Comparison of ENCODE assay signal across 24 cellular contexts in the genomic region with DNA sequence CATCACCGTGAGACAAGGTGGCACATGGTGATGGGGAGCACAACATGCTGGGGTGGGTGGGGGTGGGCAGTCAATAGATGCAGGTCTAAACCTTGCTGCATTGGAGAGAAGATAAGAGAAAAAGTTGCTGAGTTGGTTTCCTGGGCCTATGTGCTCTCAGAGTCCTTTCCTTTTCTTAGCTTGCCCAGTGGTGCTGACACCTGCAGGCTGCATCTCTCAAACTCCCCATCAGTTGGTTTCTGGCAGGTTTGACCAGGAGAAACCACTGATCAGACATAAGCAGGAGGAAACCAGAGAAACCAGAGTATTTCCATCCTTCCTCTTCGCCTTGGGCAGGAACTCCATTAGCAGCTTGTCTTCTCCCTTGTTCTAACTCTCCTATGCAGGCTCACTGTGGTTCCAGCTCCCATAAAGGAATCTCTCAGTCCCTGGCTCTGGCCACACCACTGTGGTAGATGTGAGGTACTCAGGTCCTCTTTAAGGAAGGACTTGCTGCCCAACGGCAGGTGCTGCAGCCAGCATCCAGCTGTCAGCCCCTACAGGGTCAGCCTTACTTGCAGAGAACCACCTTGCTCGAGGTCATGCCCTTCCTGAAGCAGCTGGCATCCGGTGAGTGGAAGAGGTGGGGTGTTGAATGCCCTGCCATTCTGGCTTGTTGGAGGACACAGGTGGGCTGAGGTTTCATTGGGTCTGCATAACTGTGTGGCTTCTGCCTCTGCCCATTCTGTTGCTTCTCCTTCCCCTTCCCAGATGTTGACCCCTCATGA.
"Had no signal": no experiment of that assay in that cellular context is flagged by ENCODE, and none has a peak within 500 bp of the region (broad histone marks: within the 10 kb centered on the region; RNA-seq: fewer than 3 reads in every experiment).

No MANE protein-coding gene starts in this region.

- H3K27me3 ChIP-seq: SJCRH30 had no signal

- H3K9ac ChIP-seq: KMS-11 had no signal

- H3K4me1 ChIP-seq: SJCRH30 had no signal

- ATAC-seq: activated CD4-positive, alpha-beta T cell treated with anti-CD3 and anti-CD28 coated beads for 36 hours; activated CD4-positive, CD25-positive, alpha-beta regulatory T cell treated with anti-CD3 and anti-CD28 coated beads, Interleukin-2, amount 50 U/mL, for 24 hours; activated naive CD8-positive, alpha-beta T cell treated with anti-CD3 and anti-CD28 coated beads, Interleukin-2, amount 50 U/mL, for 24 hours; activated T-cell treated with anti-CD3 and anti-CD28 coated beads, Interleukin-2, amount 50 U/mL, for 4 hours had no signal

- H3K4me2 ChIP-seq: KMS-11 had no signal

- H3K9me3 ChIP-seq: SJCRH30 had no signal

- H3K27ac ChIP-seq: KMS-11, SJCRH30, SK-N-MC had no signal

- DNase-seq: activated CD4-positive, alpha-beta T cell treated with anti-CD3 and anti-CD28 coated beads for 36 hours; activated CD4-positive, alpha-beta T cell treated with anti-CD3 and anti-CD28 coated beads, Interleukin-2, amount 10 ng/mL, durations not matched to agents 7 days and 5 days; activated CD4-positive, alpha-beta T cell treated with anti-CD3 and anti-CD28 coated beads, Interleukin-2, amount 50 U/mL, for 48 hours; activated CD8-positive, alpha-beta memory T cell treated with anti-CD3 and anti-CD28 coated beads, Interleukin-2, amount 50 U/mL, for 4 hours; activated gamma-delta T cell treated with Interleukin-2 at 50 U/mL for 16 hours; activated naive CD4-positive, alpha-beta T cell treated with anti-CD3 and anti-CD28 coated beads, Interleukin-2, amount 10 ng/mL, durations not matched to agents 7 days and 5 days; activated naive CD8-positive, alpha-beta T cell treated with anti-CD3 and anti-CD28 coated beads, Interleukin-2, amount 50 U/mL, for 24 hours; activated T-cell treated with anti-CD3 and anti-CD28 coated beads for 4 hours; activated T-cell treated with anti-CD3 and anti-CD28 coated beads, Interleukin-2, amount 50 U/mL, for 4 hours; anterior cingulate cortex; caudate nucleus; cerebellar nuclear complex; NCI-H1048; NCI-H1105 treated with DMSO at 0.1 percent for 48 hours; NCI-H1436; NCI-H1694 treated with DMSO at 0.1 percent for 48 hours; NCI-H2029; NCI-H345; NCI-H524 treated with DMSO at 0.1 percent for 48 hours; SHP77; SJCRH30 had no signal

- H3K4me3 ChIP-seq: SJCRH30, SK-N-MC had no signal

- H3K36me3 ChIP-seq: SJCRH30 had no signal
